16 cellular contexts compared by ENCODE assay signal in genomic region chr4:821631-822030, GRCh38. TPM values are rescaled to one million over a fixed set of nuclear protein-coding genes. Genes with fewer than 3 reads are reported as not detected.
DNase-seq lines count a peak whose midpoint lies in the region; ATAC-seq, FAIRE-seq and TF ChIP-seq lines count a peak whose summit lies in the region.
"Had no signal": no experiment of that assay in that cellular context is flagged by ENCODE, and none has a peak within 500 bp of the region (broad histone marks: within the 10 kb centered on the region; RNA-seq: fewer than 3 reads in every experiment).

No MANE protein-coding gene starts in this region.

- H3K14ac ChIP-seq in neuronal stem cell (ENCODE audit: low read length) = peak overlapping the region; percentile 82

- ATAC-seq in Right ventricle myocardium inferior = no peak
- no peak for ATAC-seq in left cardiac atrium
- no peak for ATAC-seq in K562
- ATAC-seq in GM21786 (IDR thresholded peaks at IDR 0.05; ENCODE audit: unreplicated experiment) = no peak
- ATAC-seq: GM23338 had no signal

- DNase-seq in Right ventricle myocardium inferior (ENCODE audit: missing footprints) (peak; percentile 56), left cardiac atrium (no peak), K562 (ENCODE audit: extremely low read depth in 1 of 4, low spot score in 3 of 4) (no peak), neuronal stem cell (ENCODE audit: low spot score) (no peak), 8988T (no peak), OCI-LY7 (ENCODE audit: low spot score) (no peak)
- DNase-seq: ACHN; Calu3; CD4-positive, CD25-positive, alpha-beta regulatory T cell; DMS 273 treated with DMSO at 0.1 percent for 48 hours; H9 had no signal

- in situ Hi-C loops in K562 (cut with MboI) = no loop called here

- H3K18ac ChIP-seq in neuronal stem cell (ENCODE audit: low read length) = no peak overlapping the region

- H2BK5ac ChIP-seq in neuronal stem cell (ENCODE audit: low read length) = no peak overlapping the region

- TF ChIP-seq POLR2A in K562 (conservative IDR thresholded peaks at IDR 0.05) = no peak

- CTCF ChIA-PET in K562 (lab: Yijun Ruan, JAX; ENCODE audit: low intra/inter-chr PET ratio) (no interaction called here), OCI-LY7 (lab: Charles Lee; ENCODE audit: unreplicated experiment) (no interaction called here)

- POLR2A ChIA-PET in K562 (lab: Yijun Ruan, JAX) (no interaction called here), OCI-LY7 (lab: Charles Lee) (no interaction called here)

- H4K20me1 ChIP-seq in K562 (replicated peaks; ENCODE audit: control insufficient read depth, insufficient read depth, low read length) (no peaks in the 10 kb centered on the region; the same call in 1 of the 2 replicates), OCI-LY7 (ENCODE audit: insufficient read depth, low read length) (no peaks in the 10 kb centered on the region)

- H3K4me2 ChIP-seq in K562 (ENCODE audit: insufficient read depth, low read length) (no peak overlapping the region), neuronal stem cell (ENCODE audit: insufficient read depth, low read length, poor library complexity, severe bottlenecking) (no peak overlapping the region), OCI-LY7 (ENCODE audit: low read length) (no peak overlapping the region)
- H3K4me2 ChIP-seq: BLaER1 treated with 17β-estradiol and CSF1 and Interleukin-3, amounts not matched to agents 10 nM and 100 nM; GM23338 had no signal

- intact Hi-C loops in Right ventricle myocardium inferior (cut with DNase I) = no loop called here
- intact Hi-C loops in left cardiac atrium (cut with DNase I) = no loop called here
- intact Hi-C loops in K562 (cut with micrococcal nuclease) = no loop called here
- intact Hi-C loops in OCI-LY7 (cut with micrococcal nuclease; ENCODE audit: unreplicated experiment) = no loop called here

- H3K9ac ChIP-seq in K562 (ENCODE audit: insufficient read depth in 1 of 2, low read depth in 2 of 2, low read length in 2 of 2) (no peak overlapping the region), neuronal stem cell (ENCODE audit: low read depth, low read length, poor library complexity) (no peak overlapping the region)
- H3K9ac ChIP-seq: BLaER1 treated with 17β-estradiol and CSF1 and Interleukin-3, amounts not matched to agents 10 nM and 100 nM had no signal

- no peak overlapping the region for H2BK15ac ChIP-seq in neuronal stem cell (ENCODE audit: low read length)

- no peak overlapping the region for H2AFZ ChIP-seq in K562 (ENCODE audit: low read depth, low read length)
- H2AFZ ChIP-seq in neuronal stem cell (ENCODE audit: low read length) = no peak overlapping the region
- H2AFZ ChIP-seq in OCI-LY7 (ENCODE audit: low read length) = no peak overlapping the region
- H2AFZ ChIP-seq: GM23338 had no signal

- H2BK12ac ChIP-seq in neuronal stem cell (ENCODE audit: low read length) = no peak overlapping the region

- no peaks in the 10 kb centered on the region for H3K9me2 ChIP-seq in OCI-LY7 (ENCODE audit: insufficient read depth, low read length)

- BruUV-seq in K562 (replicated peaks; lab: Mats Ljungman, UMichigan) (no TSS peak), OCI-LY7 (replicated peaks; lab: Mats Ljungman, UMichigan) (no TSS peak)

- H3K23ac ChIP-seq in neuronal stem cell (ENCODE audit: low read depth, low read length, poor library complexity) = peak overlapping the region; percentile 17

- H4K8ac ChIP-seq in neuronal stem cell (ENCODE audit: low read depth, low read length) = no peak overlapping the region

- H3K79me1 ChIP-seq in neuronal stem cell (ENCODE audit: low read depth, low read length) = peaks cover 4% of the 10 kb centered on the region

- no peak for TF ChIP-seq EP300 in K562 (IDR thresholded peaks at IDR 0.05; ENCODE audit: low read length)

- H3K27ac ChIP-seq in K562 (ENCODE audit: extremely low read depth, low read depth, low read length) (no peak overlapping the region), neuronal stem cell (replicated peaks; ENCODE audit: low read length) (no peak overlapping the region), OCI-LY7 (ENCODE audit: low read depth, low read length, poor library complexity, severe bottlenecking) (no peak overlapping the region)
- H3K27ac ChIP-seq: BLaER1 treated with 17β-estradiol and CSF1 and Interleukin-3, amounts not matched to agents 10 nM and 100 nM had no signal

- H3K9me3 ChIP-seq in K562 (replicated peaks; ENCODE audit: control insufficient read depth, insufficient read depth, low read depth, low read length) (no peaks in the 10 kb centered on the region), neuronal stem cell (replicated peaks in 1 of 2; ENCODE audit: control insufficient read depth in 2 of 2, insufficient read depth in 1 of 2, low read depth in 1 of 2, low read length in 2 of 2) (peaks cover 0 to 1% of the 10 kb centered on the region in 2 donors), OCI-LY7 (ENCODE audit: low read length) (no peaks in the 10 kb centered on the region)

- H3K4me3 ChIP-seq in K562 (no peak overlapping the region), neuronal stem cell (ENCODE audit: low read length in 2 of 2) (no peak overlapping the region), OCI-LY7 (ENCODE audit: low read depth, low read length, poor library complexity, severe bottlenecking) (no peak overlapping the region)
- H3K4me3 ChIP-seq: BLaER1 treated with 17β-estradiol and CSF1 and Interleukin-3, amounts not matched to agents 10 nM and 100 nM; GM23338 had no signal

- H3K4me1 ChIP-seq in K562 (replicated peaks in 1 of 2; ENCODE audit: control insufficient read depth in 2 of 2, insufficient read depth in 2 of 2, low read length in 2 of 2) = peaks cover 0 to 43% of the 10 kb centered on the region in 2 experiments; a peak in 3 of 5 replicates
- H3K4me1 ChIP-seq in neuronal stem cell (ENCODE audit: control insufficient read depth in 2 of 2, insufficient read depth in 1 of 2, low read depth in 1 of 2, low read length in 2 of 2) = peaks cover 0 to 9% of the 10 kb centered on the region in 2 donors
- peaks cover 3% of the 10 kb centered on the region for H3K4me1 ChIP-seq in OCI-LY7 (ENCODE audit: insufficient read depth, low read length, poor library complexity, severe bottlenecking)

- TF ChIP-seq RAD21 in K562 (CRISPR knock-in tag; conservative IDR thresholded peaks at IDR 0.05 in 1 of 2, IDR thresholded peaks at IDR 0.05 in 1 of 2) = no peak

- WGBS in K562 (ENCODE audit: insufficient coverage, low coverage, missing lambda C conversion rate) = 19% methylated on average over 15 of the region's 16 CpGs
- WGBS in neuronal stem cell (ENCODE audit: extremely low coverage in 2 of 2, insufficient read length in 2 of 2, insufficient replicate concordance in 1 of 2), 2 donors = no CpG with 5 or more reads among the region's 16 CpGs

- TF ChIP-seq CTCF in K562 (IDR thresholded peaks at IDR 0.05 in 2 of 3, conservative IDR thresholded peaks at IDR 0.05 in 1 of 3; ENCODE audit: insufficient read depth in 2 of 3, low read depth in 1 of 3, low read length in 3 of 3) (no peak), OCI-LY7 (conservative IDR thresholded peaks at IDR 0.05; ENCODE audit: low read length) (no peak)

- H3K36me3 ChIP-seq in K562 (ENCODE audit: control insufficient read depth, insufficient read depth, low read length) (no peaks in the 10 kb centered on the region), neuronal stem cell (replicated peaks in 1 of 2; ENCODE audit: control insufficient read depth in 2 of 2, insufficient read depth in 2 of 2, low read length in 2 of 2) (no peaks in the 10 kb centered on the region), OCI-LY7 (ENCODE audit: insufficient read depth, low read length) (no peaks in the 10 kb centered on the region)
- H3K36me3 ChIP-seq: BLaER1 treated with 17β-estradiol and CSF1 and Interleukin-3, amounts not matched to agents 10 nM and 100 nM had no signal

- H3K9me1 ChIP-seq in K562 (ENCODE audit: control insufficient read depth, insufficient read depth, low read length) = no peaks in the 10 kb centered on the region

- no peak overlapping the region for H2BK120ac ChIP-seq in neuronal stem cell (ENCODE audit: low read depth, low read length)

- no peak overlapping the region for H4K91ac ChIP-seq in neuronal stem cell (ENCODE audit: low read depth, low read length, poor library complexity)

- FAIRE-seq in K562 (lab: Jason Lieb, UNC) = no peak

- H3K27me3 ChIP-seq in K562 (ENCODE audit: control insufficient read depth in 2 of 2, insufficient read depth in 2 of 2, low read length in 2 of 2) (peaks cover 20 to 70% of the 10 kb centered on the region in 2 experiments; a peak in 3 of 5 replicates), neuronal stem cell (ENCODE audit: control insufficient read depth in 3 of 3, insufficient read depth in 3 of 3, low read depth in 1 of 3, low read length in 3 of 3) (peaks cover 10 to 52% (median 43%) of the 10 kb centered on the region in 3 experiments)

- no peak overlapping the region for H2AK5ac ChIP-seq in neuronal stem cell (ENCODE audit: low read depth, low read length)

- no peak overlapping the region for H3K4ac ChIP-seq in neuronal stem cell (ENCODE audit: low read length)

- H3K79me2 ChIP-seq in K562 (ENCODE audit: control insufficient read depth, insufficient read depth, low read length) (no peaks in the 10 kb centered on the region), OCI-LY7 (ENCODE audit: insufficient read depth, low read depth, low read length) (no peaks in the 10 kb centered on the region)

RNA-seq across cellular contexts. Expression of gene CPLX1, which starts 4.3 kb away (rescaled TPM):
- total RNA-seq in Right ventricle myocardium inferior (3.1 TPM), left cardiac atrium (1 to 10 TPM; 5.6 to 9.4 TPM), K562 (2014; rRNA removed) (0.61 and 1.00 TPM in 2 replicates), K562 (2014; rRNA removed; fragmentation: Illumina TruSeq; extraction: Trizol) (not detected in 2 replicates), K562 (2015; rRNA removed; fragmentation: Illumina TruSeq; extraction: Trizol) (0.07 and 0.23 TPM in 2 replicates), K562 (2021) (2.1 and 3.3 TPM in 2 replicates), OCI-LY7 (2022) (0.21 and 0.28 TPM in 2 replicates)
- total RNA-seq in K562 (2011; cell fraction: chromatin; rRNA removed; ENCODE audit: low replicate concordance) = 1.1 and 1.5 TPM in 2 replicates
- 0.92 and 1.3 TPM in 2 replicates for total RNA-seq in K562 (2011; cell fraction: nucleolus; rRNA removed)
- total RNA-seq in K562 (2011; cell fraction: nucleoplasm; rRNA removed) = 0.61 and 0.73 TPM in 2 replicates
- polyA plus RNA-seq in K562 (2011; rRNA removed) (0.17 and 0.23 TPM in 2 replicates), K562 (2014; fragmentation: Illumina TruSeq; extraction: Trizol) (0.12 and 0.21 TPM in 2 replicates), K562 (2014; fragmentation: Nextera tagmentation; extraction: Ambion mirVana) (under 1 TPM in 1 of 2 experiments, not detected in 1; 0.03 TPM), K562 (2014; rRNA removed) (0.55 and 1.3 TPM in 2 replicates)
- polyA plus RNA-seq in K562 (2011; cell fraction: cytosol; rRNA removed) = 0.04 and 0.33 TPM in 2 replicates
- polyA plus RNA-seq in K562 (2011; cell fraction: nucleus; rRNA removed) = 1.2 and 4.9 TPM in 2 replicates
- polyA plus RNA-seq in K562 (2012) = 0.50 and 1.6 TPM in 2 replicates
- polyA minus RNA-seq in K562 (2011; rRNA and poly(A)+ RNA removed) = 0.18 TPM in 1 of 2 replicates, not detected in the other
- 2.2 TPM in 1 of 2 replicates, not detected in the other for polyA minus RNA-seq in K562 (2011; cell fraction: cytosol; rRNA and poly(A)+ RNA removed)
- polyA minus RNA-seq in K562 (2011; cell fraction: nucleus; rRNA and poly(A)+ RNA removed) = 0.27 TPM in 1 of 2 replicates, not detected in the other
- 0.13 TPM for polyA plus RNA-seq in neuronal stem cell (2013, experiment 1 of 2)
- 0.12 TPM for polyA plus RNA-seq in neuronal stem cell (2013, experiment 2 of 2)
- 0.25 and 0.57 TPM in 2 replicates for total RNA-seq in OCI-LY7 (2014; rRNA removed; shearing (Covaris generic))
- total RNA-seq: Daoy, HT1080 had no signal
